9 cellular contexts compared by ENCODE assay signal in genomic region chr1:233613252-233614172, GRCh38. TPM values are rescaled to one million over a fixed set of nuclear protein-coding genes. Genes with fewer than 3 reads are reported as not detected.
DNase-seq lines count a peak whose midpoint lies in the region; ATAC-seq and TF ChIP-seq lines count a peak whose summit lies in the region.
"Had no signal": no experiment of that assay in that cellular context is flagged by ENCODE, and none has a peak within 500 bp of the region (broad histone marks: within the 10 kb centered on the region; RNA-seq: fewer than 3 reads in every experiment).

KCNK1 (plus strand) TSS chr1:233614106; CDS start chr1:233614172, 66 bp downstream.

- no peaks in the 10 kb centered on the region for H3K9me3 Mint-ChIP-seq in Caco-2 (ENCODE audit: unreplicated experiment)
- H3K9me3 Mint-ChIP-seq in central memory CD8-positive, alpha-beta T cell = no peaks in the 10 kb centered on the region

- H3K36me3 Mint-ChIP-seq in Caco-2 (ENCODE audit: insufficient read depth, unreplicated experiment) = peaks cover 4% of the 10 kb centered on the region
- peaks cover 2% of the 10 kb centered on the region for H3K36me3 Mint-ChIP-seq in central memory CD8-positive, alpha-beta T cell (ENCODE audit: insufficient read depth)

- POLR2A ChIA-PET in Caco-2 (lab: Charles Lee) = no interaction called here

- ATAC-seq in GM21390 (IDR thresholded peaks at IDR 0.05; ENCODE audit: unreplicated experiment) (peak; percentile 31), HG02678 (IDR thresholded peaks at IDR 0.05; ENCODE audit: unreplicated experiment) (no peak)
- ATAC-seq in central memory CD8-positive, alpha-beta T cell (replicated peaks; ENCODE audit: extremely low read depth, poor library complexity, severe bottlenecking) = no peak

- intact Hi-C loops in Caco-2 (cut with micrococcal nuclease; ENCODE audit: unreplicated experiment) = no loop called here

- H3K9me3 ChIP-seq in Caco-2 (no peaks in the 10 kb centered on the region), stomach smooth muscle (ENCODE audit: control insufficient read depth in 2 of 2, low read length in 2 of 2) (no peaks in the 10 kb centered on the region)
- H3K9me3 ChIP-seq: SJSA1 had no signal

- peaks cover 31% of the 10 kb centered on the region for H3K27me3 Mint-ChIP-seq in Caco-2 (ENCODE audit: insufficient read depth, unreplicated experiment)
- peaks cover 93% of the 10 kb centered on the region for H3K27me3 Mint-ChIP-seq in central memory CD8-positive, alpha-beta T cell

- H3K4me1 ChIP-seq in Caco-2 (peaks cover 4% of the 10 kb centered on the region; the same call in 1 of the 2 replicates), stomach smooth muscle (ENCODE audit: control insufficient read depth, insufficient read depth, low read length) (peaks cover 3% of the 10 kb centered on the region)
- H3K4me1 ChIP-seq: SJSA1 had no signal

- H3K4me1 Mint-ChIP-seq in Caco-2 (ENCODE audit: low read depth, unreplicated experiment) = no peaks in the 10 kb centered on the region
- H3K4me1 Mint-ChIP-seq in central memory CD8-positive, alpha-beta T cell = no peaks in the 10 kb centered on the region

- no peak for TF ChIP-seq CTCF in Caco-2 (IDR thresholded peaks at IDR 0.05; ENCODE audit: insufficient read depth in 1 of 2, low read depth in 1 of 2, low read length in 1 of 2, severe bottlenecking in 1 of 2, unreplicated experiment in 1 of 2)

- DNase-seq in Caco-2 (peak; percentile 42 to 54), NCI-H2196 treated with DMSO at 0.1 percent for 48 hours (lab: John Stamatoyannopoulos, UW; ENCODE audit: unreplicated experiment) (peak; percentile 53), kidney tubule cell (ENCODE audit: low spot score) (peak; percentile 93), NOMO-1 treated with dmso at 0.1 percent for 144 hours (lab: John Stamatoyannopoulos, UW; ENCODE audit: unreplicated experiment) (no peak)
- DNase-seq in central memory CD8-positive, alpha-beta T cell (ENCODE audit: low spot score in 2 of 2) = no peak

- H3K27ac ChIP-seq in stomach smooth muscle (ENCODE audit: low read length) = no peak within 1 kb of the TSS
- H3K27ac ChIP-seq: SJSA1 had no signal

- no peak within 1 kb of the TSS for H3K27ac Mint-ChIP-seq in Caco-2 (ENCODE audit: unreplicated experiment)
- no peak within 1 kb of the TSS for H3K27ac Mint-ChIP-seq in central memory CD8-positive, alpha-beta T cell (ENCODE audit: low read depth)

- no TSS peak for BruUV-seq in Caco-2 (replicated peaks; lab: Mats Ljungman, UMichigan)

- CTCF ChIA-PET in Caco-2 (lab: Charles Lee) = no interaction called here

- H3K9ac ChIP-seq in stomach smooth muscle (ENCODE audit: low read length in 2 of 2) = no peak within 1 kb of the TSS

- H3K27me3 ChIP-seq in Caco-2 (replicated peaks; ENCODE audit: control insufficient read depth, insufficient read depth, low read length) = peaks cover 2% of the 10 kb centered on the region
- peaks cover 19 to 32% of the 10 kb centered on the region in 2 donors for H3K27me3 ChIP-seq in stomach smooth muscle (ENCODE audit: control insufficient read depth in 1 of 2, insufficient read depth in 2 of 2, low read length in 2 of 2)

- H3K4me3 Mint-ChIP-seq in Caco-2 (ENCODE audit: unreplicated experiment) = peak within 1 kb of the TSS; percentile 83
- H3K4me3 Mint-ChIP-seq in central memory CD8-positive, alpha-beta T cell = peak within 1 kb of the TSS; percentile 7

- H3K4me3 ChIP-seq in Caco-2 (ENCODE audit: low read depth, low read length) (peak within 1 kb of the TSS; percentile 36), stomach smooth muscle (ENCODE audit: low read length in 2 of 2) (peak within 1 kb of the TSS; percentile 31 to 62)
- H3K4me3 ChIP-seq: SJSA1 had no signal

- H3K36me3 ChIP-seq in Caco-2 (ENCODE audit: control insufficient read depth, insufficient read depth, low read length) (no peaks in the 10 kb centered on the region), stomach smooth muscle (ENCODE audit: control insufficient read depth in 2 of 2, insufficient read depth in 2 of 2, low read length in 2 of 2) (no peaks in the 10 kb centered on the region)
- H3K36me3 ChIP-seq: SJSA1 had no signal

RNA-seq across cellular contexts. Expression of gene KCNK1, which starts in this region (rescaled TPM):
- total RNA-seq in Caco-2 (2022) = 0.60 TPM in 1 of 2 replicates, not detected in the other
- total RNA-seq: SJSA1 had no signal

Comparison
In these comparisons a context has a peak if more than half of its experiments do, and no peak if none do; other contexts are left out.
1. Peak in DNase-seq and H3K4me3 ChIP-seq in Caco-2; RNA of the gene not detected or under 1 TPM.
2. DNase-seq: peak in NCI-H2196 treated with DMSO at 0.1 percent for 48 hours (single experiment) and kidney tubule cell (single experiment); none in central memory CD8-positive, alpha-beta T cell (0 of 2) and NOMO-1 treated with dmso at 0.1 percent for 144 hours (single experiment).